ENCODE assay signal across 1 cellular context in genomic region chr14:100567009-100567876, GRCh38.
TF ChIP-seq lines count a peak whose summit lies in the region.

No MANE protein-coding gene starts in this region.

TF ChIP-seq in SK-N-SH, 30 proteins besides CTCF, POLR2A, EP300 and RAD21 (continued from another document):
- TF ChIP-seq SIN3A (IDR thresholded peaks at IDR 0.05; ENCODE audit: borderline replicate concordance, low read depth, low read length) (no peak), GATA2 (CRISPR knock-in tag; IDR thresholded peaks at IDR 0.05) (no peak), RFX5 (IDR thresholded peaks at IDR 0.05; ENCODE audit: low read length) (no peak), GABPA (IDR thresholded peaks at IDR 0.05; ENCODE audit: low read depth) (no peak), NRF1 (IDR thresholded peaks at IDR 0.05; ENCODE audit: low read depth, low read length) (no peak), YY1 (IDR thresholded peaks at IDR 0.05; ENCODE audit: low read depth) (no peak), USF1 (IDR thresholded peaks at IDR 0.05; ENCODE audit: borderline replicate concordance, low read depth) (no peak), JUND (IDR thresholded peaks at IDR 0.05) (no peak), IRF3 (IDR thresholded peaks at IDR 0.05; ENCODE audit: low read depth, low read length) (no peak), CHD2 (IDR thresholded peaks at IDR 0.05; ENCODE audit: low read length, partially characterized antibody) (no peak), POLR2AphosphoS5 (IDR thresholded peaks at IDR 0.05; ENCODE audit: low read depth, low read length) (no peak), RXRA (IDR thresholded peaks at IDR 0.05; ENCODE audit: borderline replicate concordance, low read depth) (no peak), SMC3 (IDR thresholded peaks at IDR 0.05; ENCODE audit: low read depth, low read length) (no peak), NFIC (IDR thresholded peaks at IDR 0.05; ENCODE audit: borderline replicate concordance) (no peak)
TF ChIP-seq in SK-N-SH: peak in this region for 0.
